ENCODE assay signal across 10 cellular contexts in the genomic region with DNA sequence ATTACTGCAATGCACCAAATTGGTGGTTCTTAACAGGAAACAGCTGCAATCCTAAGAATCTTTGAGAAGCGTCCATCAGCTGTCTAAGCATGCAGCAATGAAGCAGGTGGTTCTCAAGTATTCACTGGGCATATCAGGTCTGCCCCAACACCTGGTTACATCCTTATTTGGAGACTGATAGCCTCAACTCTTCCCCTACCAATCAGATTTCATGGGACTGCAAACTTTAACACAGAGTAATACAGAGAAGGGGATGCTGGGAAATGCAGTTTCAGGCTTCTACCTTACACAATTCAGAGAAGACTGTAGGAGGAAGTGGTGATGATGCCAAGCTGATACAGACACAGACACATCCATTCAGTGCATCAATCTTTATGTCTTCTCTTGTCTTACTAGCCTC.
DNase-seq lines count a peak whose midpoint lies in the region; ATAC-seq lines count a peak whose summit lies in the region.
"Had no signal": no experiment of that assay in that cellular context is flagged by ENCODE, and none has a peak within 500 bp of the region (broad histone marks: within the 10 kb centered on the region; RNA-seq: fewer than 3 reads in every experiment).

No MANE protein-coding gene starts in this region.

- in situ Hi-C loops in KBM-7 (cut with MboI; ENCODE audit: low pct_unique_long_range_greater_than_20kb, low sequenced_read_pairs): no loop called here

- peak; percentile 27 for ATAC-seq in GM18499 (IDR thresholded peaks at IDR 0.05; ENCODE audit: insufficient read depth, unreplicated experiment)
- ATAC-seq in GM21515 (IDR thresholded peaks at IDR 0.05; ENCODE audit: unreplicated experiment): peak; percentile 41
- peak; percentile 36 for ATAC-seq in esophagus mucosa
- no peak for ATAC-seq in HG02884 (IDR thresholded peaks at IDR 0.05; ENCODE audit: unreplicated experiment)
- no peak for ATAC-seq in GM19397 (IDR thresholded peaks at IDR 0.05; ENCODE audit: unreplicated experiment)
- ATAC-seq: Panc1 had no signal

- DNase-seq in KBM-7 (peak; percentile 69), NCI-H2029 treated with DMSO at 0.1 percent for 48 hours (lab: John Stamatoyannopoulos, UW) (no peak), COLO668 (lab: John Stamatoyannopoulos, UW; ENCODE audit: unreplicated experiment) (no peak)
- DNase-seq: right cardiac atrium had no signal

Comparison
In these comparisons a context has a peak if more than half of its experiments do, and no peak if none do; other contexts are left out.
1. ATAC-seq: peak in GM18499 (single experiment), GM21515 (single experiment) and esophagus mucosa (single experiment); none in HG02884 (single experiment) and GM19397 (single experiment).